Comparison of ENCODE assay signal across 15 cellular contexts in genomic region chr4:105184316-105184988, GRCh38. TPM values are rescaled to one million over a fixed set of nuclear protein-coding genes. Genes with fewer than 3 reads are reported as not detected.
DNase-seq lines count a peak whose midpoint lies in the region; ATAC-seq and TF ChIP-seq lines count a peak whose summit lies in the region.
"Had no signal": no experiment of that assay in that cellular context is flagged by ENCODE, and none has a peak within 500 bp of the region (broad histone marks: within the 10 kb centered on the region; RNA-seq: fewer than 3 reads in every experiment).

No MANE protein-coding gene starts in this region.

- H3K9me3 Mint-ChIP-seq in Caco-2 (ENCODE audit: unreplicated experiment) (no peaks in the 10 kb centered on the region), glutamatergic neuron (ENCODE audit: unreplicated experiment) (no peaks in the 10 kb centered on the region)
- H3K9me3 Mint-ChIP-seq: activated B cell treated with CpG ODN at 0.5 μM for 24 hours; stimulated activated naive CD8-positive, alpha-beta T cell treated with anti-CD3 and anti-CD28 coated beads, Interleukin-15, amount 100 ng/mL, for 72 hours had no signal

- TF ChIP-seq RAD21 in HCT116 (IDR thresholded peaks at IDR 0.05; ENCODE audit: low read depth): no peak

- H3K9me2 ChIP-seq in HCT116 (ENCODE audit: insufficient read depth): no peaks in the 10 kb centered on the region

- intact Hi-C loops in Caco-2 (cut with micrococcal nuclease; ENCODE audit: unreplicated experiment): no loop called here
- intact Hi-C loops in HCT116 (cut with micrococcal nuclease): no loop called here
- intact Hi-C loops in right lobe of liver (cut with DNase I): no loop called here

- TF ChIP-seq CTCF in Caco-2 (IDR thresholded peaks at IDR 0.05; ENCODE audit: insufficient read depth in 1 of 2, low read depth in 1 of 2, low read length in 1 of 2, severe bottlenecking in 1 of 2, unreplicated experiment in 1 of 2): no peak
- no peak for TF ChIP-seq CTCF in HCT116 (IDR thresholded peaks at IDR 0.05 in 2 of 3, conservative IDR thresholded peaks at IDR 0.05 in 1 of 3; ENCODE audit: borderline replicate concordance in 1 of 3, insufficient read depth in 1 of 3, low read depth in 2 of 3, low read length in 2 of 3)
- no peak for TF ChIP-seq CTCF in right lobe of liver (IDR thresholded peaks at IDR 0.05)
- no peak for TF ChIP-seq CTCF in glutamatergic neuron (IDR thresholded peaks at IDR 0.05; ENCODE audit: partially characterized antibody, unreplicated experiment)

- H3K27me3 ChIP-seq in Caco-2 (replicated peaks; ENCODE audit: control insufficient read depth, insufficient read depth, low read length) (no peaks in the 10 kb centered on the region), HCT116 (ENCODE audit: insufficient read depth, low read length) (no peaks in the 10 kb centered on the region), right lobe of liver (no peaks in the 10 kb centered on the region)
- H3K27me3 ChIP-seq: adrenal gland, sigmoid colon had no signal

- DNase-seq in Caco-2: no peak
- peak; percentile 1 for DNase-seq in HCT116 (ENCODE audit: low read depth, low spot score)
- peak; percentile 41 for DNase-seq in dermis blood vessel endothelial cell
- DNase-seq in right lobe of liver: no peak
- DNase-seq in NCI-H146 (lab: John Stamatoyannopoulos, UW): no peak
- no peak for DNase-seq in NCI-H2196 (lab: John Stamatoyannopoulos, UW; ENCODE audit: unreplicated experiment)
- no peak for DNase-seq in glutamatergic neuron
- DNase-seq in NCI-H510A treated with DMSO at 0.1 percent for 48 hours (lab: John Stamatoyannopoulos, UW): no peak
- DNase-seq: activated B cell treated with CpG ODN at 0.5 μM for 24 hours; activated T-cell treated with anti-CD3 and anti-CD28 coated beads for 4 hours; adrenal gland; EL; GM23248; sigmoid colon; stimulated activated naive CD8-positive, alpha-beta T cell treated with anti-CD3 and anti-CD28 coated beads, Interleukin-15, amount 100 ng/mL, for 72 hours had no signal

- H3K79me2 ChIP-seq in HCT116 (ENCODE audit: insufficient read depth, low read length): no peaks in the 10 kb centered on the region

- peak overlapping the region; percentile 42 for H3K27ac Mint-ChIP-seq in Caco-2 (ENCODE audit: unreplicated experiment)
- no peak overlapping the region for H3K27ac Mint-ChIP-seq in glutamatergic neuron (ENCODE audit: unreplicated experiment)
- H3K27ac Mint-ChIP-seq: activated B cell treated with CpG ODN at 0.5 μM for 24 hours; stimulated activated naive CD8-positive, alpha-beta T cell treated with anti-CD3 and anti-CD28 coated beads, Interleukin-15, amount 100 ng/mL, for 72 hours had no signal

- H3K27me3 Mint-ChIP-seq in Caco-2 (ENCODE audit: insufficient read depth, unreplicated experiment) (no peaks in the 10 kb centered on the region), glutamatergic neuron (ENCODE audit: unreplicated experiment) (no peaks in the 10 kb centered on the region)
- H3K27me3 Mint-ChIP-seq: activated B cell treated with CpG ODN at 0.5 μM for 24 hours; stimulated activated naive CD8-positive, alpha-beta T cell treated with anti-CD3 and anti-CD28 coated beads, Interleukin-15, amount 100 ng/mL, for 72 hours had no signal

- BruUV-seq in Caco-2 (replicated peaks; lab: Mats Ljungman, UMichigan) (no TSS peak), HCT116 (replicated peaks; lab: Mats Ljungman, UMichigan) (no TSS peak)

- H3K9me3 ChIP-seq in Caco-2 (no peaks in the 10 kb centered on the region), HCT116 (ENCODE audit: control insufficient read depth in 1 of 2, insufficient read depth in 1 of 2, low read depth in 1 of 2, low read length in 2 of 2) (no peaks in the 10 kb centered on the region), right lobe of liver (no peaks in the 10 kb centered on the region)
- H3K9me3 ChIP-seq: adrenal gland, sigmoid colon had no signal

- H2AFZ ChIP-seq in HCT116 (ENCODE audit: low read depth, low read length, poor library complexity, severe bottlenecking): no peak overlapping the region
- H2AFZ ChIP-seq: GM23248 had no signal

- WGBS in right lobe of liver (ENCODE audit: insufficient coverage, low coverage, low lambda C conversion rate, missing lambda C conversion rate): 14% methylated on average over 2 of the region's 2 CpGs

- RAD21 ChIA-PET in HCT116 (lab: Charles Lee; ENCODE audit: low non-redundant PET in 1 of 2, low total read pairs in 2 of 2, uncharacterized antibody in 2 of 2, unreplicated experiment in 2 of 2): no interaction called here

- H3K4me1 Mint-ChIP-seq in Caco-2 (ENCODE audit: low read depth, unreplicated experiment) (peaks cover 22% of the 10 kb centered on the region), glutamatergic neuron (ENCODE audit: low read depth, unreplicated experiment) (peaks cover 14% of the 10 kb centered on the region)

- H3K36me3 ChIP-seq in Caco-2 (ENCODE audit: control insufficient read depth, insufficient read depth, low read length) (no peaks in the 10 kb centered on the region), HCT116 (ENCODE audit: control insufficient read depth in 1 of 2, insufficient read depth in 2 of 2, low read length in 2 of 2) (no peaks in the 10 kb centered on the region), right lobe of liver (no peaks in the 10 kb centered on the region)
- H3K36me3 ChIP-seq: adrenal gland, sigmoid colon had no signal

- peaks cover 30% of the 10 kb centered on the region for H3K4me1 ChIP-seq in Caco-2
- no peaks in the 10 kb centered on the region for H3K4me1 ChIP-seq in HCT116 (ENCODE audit: control insufficient read depth in 1 of 2, insufficient read depth in 2 of 2, low read length in 2 of 2)
- H3K4me1 ChIP-seq in right lobe of liver: peaks cover 0 to 30% (median 12%) of the 10 kb centered on the region in 4 donors

- TF ChIP-seq POLR2A in HCT116 (IDR thresholded peaks at IDR 0.05; ENCODE audit: borderline replicate concordance, extremely low read depth, insufficient read depth, insufficient read length) (no peak), right lobe of liver (IDR thresholded peaks at IDR 0.05) (no peak)

- H3K4me3 ChIP-seq in Caco-2 (ENCODE audit: low read depth, low read length) (no peak overlapping the region), HCT116 (replicated peaks in 1 of 2; ENCODE audit: low read depth in 1 of 2, low read length in 2 of 2) (no peak overlapping the region), right lobe of liver (no peak overlapping the region)
- H3K4me3 ChIP-seq: adrenal gland, GM23248, sigmoid colon had no signal

- no peaks in the 10 kb centered on the region for H4K20me1 ChIP-seq in HCT116 (ENCODE audit: insufficient read depth)

- no peak overlapping the region for H3K27ac ChIP-seq in HCT116 (ENCODE audit: low read depth, low read length)
- H3K27ac ChIP-seq in right lobe of liver: peak overlapping the region in 1 of 3 donors; percentile 4
- H3K27ac ChIP-seq: adrenal gland, GM23248, sigmoid colon had no signal

- POLR2A ChIA-PET in Caco-2 (lab: Charles Lee) (no interaction called here), HCT116 (lab: Charles Lee) (no interaction called here)

- H3K4me2 ChIP-seq in HCT116 (ENCODE audit: low read length): no peak overlapping the region

- ATAC-seq in HCT116: no peak
- peak in 3 of 4 donors; percentile 4 to 32 (median 29) for ATAC-seq in right lobe of liver
- ATAC-seq: stimulated activated naive CD8-positive, alpha-beta T cell treated with anti-CD3 and anti-CD28 coated beads, Interleukin-15, amount 100 ng/mL, for 72 hours had no signal

- H3K36me3 Mint-ChIP-seq in Caco-2 (ENCODE audit: insufficient read depth, unreplicated experiment) (peaks cover 7% of the 10 kb centered on the region), glutamatergic neuron (ENCODE audit: unreplicated experiment) (no peaks in the 10 kb centered on the region)

- H3K4me3 Mint-ChIP-seq in Caco-2 (ENCODE audit: unreplicated experiment) (no peak overlapping the region), glutamatergic neuron (ENCODE audit: unreplicated experiment) (no peak overlapping the region)
- H3K4me3 Mint-ChIP-seq: activated B cell treated with CpG ODN at 0.5 μM for 24 hours; stimulated activated naive CD8-positive, alpha-beta T cell treated with anti-CD3 and anti-CD28 coated beads, Interleukin-15, amount 100 ng/mL, for 72 hours had no signal

- CTCF ChIA-PET in Caco-2 (lab: Charles Lee) (no interaction called here), HCT116 (lab: Charles Lee) (no interaction called here)

- no peak overlapping the region for H3K9ac ChIP-seq in HCT116 (ENCODE audit: low read length)
- H3K9ac ChIP-seq: GM23248 had no signal

TF ChIP-seq in HCT116, 20 proteins besides CTCF, POLR2A, EP300 and RAD21 (continues in another document):
- TF ChIP-seq EGR1 (IDR thresholded peaks at IDR 0.05; ENCODE audit: low read depth) (no peak), ELF1 (IDR thresholded peaks at IDR 0.05; ENCODE audit: borderline replicate concordance, low read depth) (no peak), ATF3 (IDR thresholded peaks at IDR 0.05) (no peak), EZH2 (IDR thresholded peaks at IDR 0.05) (no peak), ZFX (IDR thresholded peaks at IDR 0.05) (no peak), SP1 (IDR thresholded peaks at IDR 0.05; ENCODE audit: low read depth) (no peak), SIN3A (IDR thresholded peaks at IDR 0.05; ENCODE audit: low read depth) (no peak), TCF7L2 (IDR thresholded peaks at IDR 0.05; ENCODE audit: borderline replicate concordance, extremely low read depth, insufficient read depth, insufficient read length) (no peak)
- TF ChIP-seq, protein P1, sequence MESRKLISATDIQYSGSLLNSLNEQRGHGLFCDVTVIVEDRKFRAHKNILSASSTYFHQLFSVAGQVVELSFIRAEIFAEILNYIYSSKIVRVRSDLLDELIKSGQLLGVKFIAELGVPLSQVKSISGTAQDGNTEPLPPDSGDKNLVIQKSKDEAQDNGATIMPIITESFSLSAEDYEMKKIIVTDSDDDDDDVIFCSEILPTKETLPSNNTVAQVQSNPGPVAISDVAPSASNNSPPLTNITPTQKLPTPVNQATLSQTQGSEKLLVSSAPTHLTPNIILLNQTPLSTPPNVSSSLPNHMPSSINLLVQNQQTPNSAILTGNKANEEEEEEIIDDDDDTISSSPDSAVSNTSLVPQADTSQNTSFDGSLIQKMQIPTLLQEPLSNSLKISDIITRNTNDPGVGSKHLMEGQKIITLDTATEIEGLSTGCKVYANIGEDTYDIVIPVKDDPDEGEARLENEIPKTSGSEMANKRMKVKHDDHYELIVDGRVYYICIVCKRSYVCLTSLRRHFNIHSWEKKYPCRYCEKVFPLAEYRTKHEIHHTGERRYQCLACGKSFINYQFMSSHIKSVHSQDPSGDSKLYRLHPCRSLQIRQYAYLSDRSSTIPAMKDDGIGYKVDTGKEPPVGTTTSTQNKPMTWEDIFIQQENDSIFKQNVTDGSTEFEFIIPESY (IDR thresholded peaks at IDR 0.05; ENCODE audit: extremely low read depth, insufficient replicate concordance, low read length): no peak

RNA-seq across cellular contexts. Expression of gene TET2, which starts 37.8 kb away (rescaled TPM):
- total RNA-seq in Caco-2 (2022) (14.8 and 17.7 TPM in 2 replicates), HCT116 (2021; ENCODE audit: unreplicated experiment) (9.7 TPM), dermis blood vessel endothelial cell (9.9 and 10.4 TPM in 2 replicates), right lobe of liver (1 to 10 TPM; 5.8 to 8.8 (median 7.0) TPM), glutamatergic neuron (ENCODE audit: unreplicated experiment) (37.4 TPM)
- polyA plus RNA-seq in HCT116 (2012): 2.7 and 2.8 TPM in 2 replicates

Comparison
In these comparisons a context has a peak if more than half of its experiments do, and no peak if none do; other contexts are left out.
1. DNase-seq: peak in HCT116 (single experiment) and dermis blood vessel endothelial cell (single experiment); none in Caco-2 (0 of 2), right lobe of liver (0 of 3), NCI-H146 (single experiment), NCI-H2196 (single experiment), glutamatergic neuron (single experiment) and NCI-H510A treated with DMSO at 0.1 percent for 48 hours (single experiment).